Comparison of ENCODE assay signal across 1 cellular context in genomic region chr19:41537789-41538188, GRCh38.
TF ChIP-seq lines count a peak whose summit lies in the region.

No MANE protein-coding gene starts in this region.

TF ChIP-seq in GM23338, 12 proteins besides CTCF, POLR2A, EP300 and RAD21 (continued from another document):
- TF ChIP-seq, protein P1, sequence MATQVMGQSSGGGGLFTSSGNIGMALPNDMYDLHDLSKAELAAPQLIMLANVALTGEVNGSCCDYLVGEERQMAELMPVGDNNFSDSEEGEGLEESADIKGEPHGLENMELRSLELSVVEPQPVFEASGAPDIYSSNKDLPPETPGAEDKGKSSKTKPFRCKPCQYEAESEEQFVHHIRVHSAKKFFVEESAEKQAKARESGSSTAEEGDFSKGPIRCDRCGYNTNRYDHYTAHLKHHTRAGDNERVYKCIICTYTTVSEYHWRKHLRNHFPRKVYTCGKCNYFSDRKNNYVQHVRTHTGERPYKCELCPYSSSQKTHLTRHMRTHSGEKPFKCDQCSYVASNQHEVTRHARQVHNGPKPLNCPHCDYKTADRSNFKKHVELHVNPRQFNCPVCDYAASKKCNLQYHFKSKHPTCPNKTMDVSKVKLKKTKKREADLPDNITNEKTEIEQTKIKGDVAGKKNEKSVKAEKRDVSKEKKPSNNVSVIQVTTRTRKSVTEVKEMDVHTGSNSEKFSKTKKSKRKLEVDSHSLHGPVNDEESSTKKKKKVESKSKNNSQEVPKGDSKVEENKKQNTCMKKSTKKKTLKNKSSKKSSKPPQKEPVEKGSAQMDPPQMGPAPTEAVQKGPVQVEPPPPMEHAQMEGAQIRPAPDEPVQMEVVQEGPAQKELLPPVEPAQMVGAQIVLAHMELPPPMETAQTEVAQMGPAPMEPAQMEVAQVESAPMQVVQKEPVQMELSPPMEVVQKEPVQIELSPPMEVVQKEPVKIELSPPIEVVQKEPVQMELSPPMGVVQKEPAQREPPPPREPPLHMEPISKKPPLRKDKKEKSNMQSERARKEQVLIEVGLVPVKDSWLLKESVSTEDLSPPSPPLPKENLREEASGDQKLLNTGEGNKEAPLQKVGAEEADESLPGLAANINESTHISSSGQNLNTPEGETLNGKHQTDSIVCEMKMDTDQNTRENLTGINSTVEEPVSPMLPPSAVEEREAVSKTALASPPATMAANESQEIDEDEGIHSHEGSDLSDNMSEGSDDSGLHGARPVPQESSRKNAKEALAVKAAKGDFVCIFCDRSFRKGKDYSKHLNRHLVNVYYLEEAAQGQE (IDR thresholded peaks at IDR 0.05; ENCODE audit: unreplicated experiment): no peak
- TF ChIP-seq EZH2phosphoT487 (IDR thresholded peaks at IDR 0.05; ENCODE audit: unreplicated experiment) (no peak), JUNB (IDR thresholded peaks at IDR 0.05; ENCODE audit: unreplicated experiment) (no peak), ZNF462 (CRISPR knock-in tag; IDR thresholded peaks at IDR 0.05) (no peak), ZNF331 (CRISPR knock-in tag; IDR thresholded peaks at IDR 0.05; ENCODE audit: low read depth) (no peak), ZNF114 (CRISPR knock-in tag; IDR thresholded peaks at IDR 0.05) (no peak), NANOG (IDR thresholded peaks at IDR 0.05; ENCODE audit: borderline replicate concordance) (no peak), ETS1 (IDR thresholded peaks at IDR 0.05) (no peak), EZH2 (IDR thresholded peaks at IDR 0.05; ENCODE audit: low read depth, unreplicated experiment) (no peak), CREB1 (CRISPR knock-in tag; IDR thresholded peaks at IDR 0.05; ENCODE audit: low read depth) (no peak)
